21 cellular contexts compared by ENCODE assay signal in genomic region chr2:47777268-47777972, GRCh38.
"Had no signal": no experiment of that assay in that cellular context is flagged by ENCODE, and none has a peak within 500 bp of the region (broad histone marks: within the 10 kb centered on the region; RNA-seq: fewer than 3 reads in every experiment).

No MANE protein-coding gene starts in this region.

- H3K27me3 Mint-ChIP-seq: activated CD4-positive, alpha-beta memory T cell treated with anti-CD3 and anti-CD28 coated beads for 36 hours; activated CD4-positive, alpha-beta T cell treated with anti-CD3 and anti-CD28 coated beads for 36 hours; activated naive CD8-positive, alpha-beta T cell treated with anti-CD3 and anti-CD28 coated beads, Interleukin-2, amount 50 U/mL, for 24 hours; central memory CD8-positive, alpha-beta T cell; stimulated activated naive CD8-positive, alpha-beta T cell treated with anti-CD3 and anti-CD28 coated beads, Interleukin-15, Interleukin-2, amounts not matched to agents 100 ng/mL and 50 ng/mL, for 24 hours had no signal

- H3K4me3 ChIP-seq: colonic mucosa, gastrocnemius medialis, prostate gland, skin epidermis, transverse colon had no signal

- DNase-seq: activated CD4-positive, alpha-beta memory T cell treated with anti-CD3 and anti-CD28 coated beads for 36 hours; activated CD4-positive, alpha-beta T cell treated with anti-CD3 and anti-CD28 coated beads for 36 hours; activated naive CD4-positive, alpha-beta T cell treated with anti-CD3 and anti-CD28 coated beads for 36 hours; activated naive CD8-positive, alpha-beta T cell treated with anti-CD3 and anti-CD28 coated beads, Interleukin-2, amount 50 U/mL, for 24 hours; activated T-cell treated with anti-CD3 and anti-CD28 coated beads for 4 hours; aorta; colonic mucosa; gastrocnemius medialis; head of caudate nucleus; nucleus accumbens; right cardiac atrium; stimulated activated CD4-positive, alpha-beta T cell treated with anti-CD3 and anti-CD28 coated beads, Interleukin-15, amount 100 ng/mL, for 24 hours; stimulated activated CD4-positive, alpha-beta T cell treated with anti-CD3 and anti-CD28 coated beads, Interleukin-2, amount 100 ng/mL, for 48 hours; transverse colon had no signal

- H3K27ac Mint-ChIP-seq: activated CD4-positive, alpha-beta memory T cell treated with anti-CD3 and anti-CD28 coated beads for 36 hours; activated CD4-positive, alpha-beta T cell treated with anti-CD3 and anti-CD28 coated beads for 36 hours; activated naive CD4-positive, alpha-beta T cell treated with anti-CD3 and anti-CD28 coated beads for 36 hours; activated naive CD8-positive, alpha-beta T cell treated with anti-CD3 and anti-CD28 coated beads, Interleukin-2, amount 50 U/mL, for 24 hours; natural killer cell treated with Interleukin-12 subunit alpha and Interleukin-12 subunit beta and Interleukin-15 and Interleukin-18, amount 100 ng/mL, for 72 hours; stimulated activated naive CD8-positive, alpha-beta T cell treated with anti-CD3 and anti-CD28 coated beads, Interleukin-15, Interleukin-2, amounts not matched to agents 100 ng/mL and 50 ng/mL, for 24 hours; T-helper 2 cell treated with Interferon-gamma antibody and Interleukin-4, amounts not matched to agents 5 μg/mL and 100 μg/mL, for 36 hours had no signal

- H3K36me3 Mint-ChIP-seq: activated CD4-positive, alpha-beta memory T cell treated with anti-CD3 and anti-CD28 coated beads for 36 hours; natural killer cell treated with Interleukin-12 subunit alpha and Interleukin-12 subunit beta and Interleukin-15 and Interleukin-18, amount 100 ng/mL, for 72 hours had no signal

- FAIRE-seq: TTC549 had no signal

- H3K36me3 ChIP-seq: colonic mucosa, gastrocnemius medialis, prostate gland, transverse colon had no signal

- H3K4me1 Mint-ChIP-seq: activated CD4-positive, alpha-beta T cell treated with anti-CD3 and anti-CD28 coated beads for 36 hours; central memory CD8-positive, alpha-beta T cell had no signal

- H3K9me3 Mint-ChIP-seq: activated CD4-positive, alpha-beta memory T cell treated with anti-CD3 and anti-CD28 coated beads for 36 hours; activated naive CD4-positive, alpha-beta T cell treated with anti-CD3 and anti-CD28 coated beads for 36 hours; activated naive CD8-positive, alpha-beta T cell treated with anti-CD3 and anti-CD28 coated beads, Interleukin-2, amount 50 U/mL, for 24 hours; central memory CD8-positive, alpha-beta T cell; natural killer cell treated with Interleukin-12 subunit alpha and Interleukin-12 subunit beta and Interleukin-15 and Interleukin-18, amount 100 ng/mL, for 72 hours; stimulated activated naive CD8-positive, alpha-beta T cell treated with anti-CD3 and anti-CD28 coated beads, Interleukin-15, Interleukin-2, amounts not matched to agents 100 ng/mL and 50 ng/mL, for 24 hours; T-helper 2 cell treated with Interferon-gamma antibody and Interleukin-4, amounts not matched to agents 5 μg/mL and 100 μg/mL, for 36 hours had no signal

- H3K27me3 ChIP-seq: colonic mucosa, gastrocnemius medialis, transverse colon had no signal

- H3K9me3 ChIP-seq: colonic mucosa, gastrocnemius medialis, prostate gland, transverse colon had no signal

- H3K4me3 Mint-ChIP-seq: activated CD4-positive, alpha-beta memory T cell treated with anti-CD3 and anti-CD28 coated beads for 36 hours; activated CD4-positive, alpha-beta T cell treated with anti-CD3 and anti-CD28 coated beads for 36 hours; activated naive CD4-positive, alpha-beta T cell treated with anti-CD3 and anti-CD28 coated beads for 36 hours; activated naive CD8-positive, alpha-beta T cell treated with anti-CD3 and anti-CD28 coated beads, Interleukin-2, amount 50 U/mL, for 24 hours; central memory CD8-positive, alpha-beta T cell; natural killer cell treated with Interleukin-12 subunit alpha and Interleukin-12 subunit beta and Interleukin-15 and Interleukin-18, amount 100 ng/mL, for 72 hours; stimulated activated naive CD8-positive, alpha-beta T cell treated with anti-CD3 and anti-CD28 coated beads, Interleukin-15, Interleukin-2, amounts not matched to agents 100 ng/mL and 50 ng/mL, for 24 hours; T-helper 2 cell treated with Interferon-gamma antibody and Interleukin-4, amounts not matched to agents 5 μg/mL and 100 μg/mL, for 36 hours had no signal

- H3K4me1 ChIP-seq: gastrocnemius medialis, prostate gland had no signal

- H3K27ac ChIP-seq: colonic mucosa, gastrocnemius medialis, prostate gland, skin epidermis, transverse colon had no signal
